In the genomic region with DNA sequence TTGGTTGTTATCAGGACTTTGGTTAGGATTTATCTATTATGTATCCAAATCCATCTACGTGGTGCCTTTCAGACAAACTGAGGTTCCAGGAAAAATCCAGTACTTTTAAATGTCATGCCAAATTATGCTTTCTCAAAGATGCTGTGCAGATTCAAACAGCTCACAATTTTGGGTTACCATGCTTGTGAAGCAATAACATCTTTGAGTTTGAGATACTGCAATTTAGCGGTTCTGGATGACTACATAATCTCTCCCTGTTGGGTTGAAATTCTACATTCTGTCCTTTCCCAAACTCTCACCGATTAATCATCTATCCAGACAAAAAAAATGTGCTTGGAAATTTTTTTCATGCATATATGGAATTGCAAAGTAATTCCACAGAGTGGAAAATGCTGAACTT, we compare ENCODE assay signal across 18 cellular contexts. TPM values are rescaled to one million over a fixed set of nuclear protein-coding genes. Genes with fewer than 3 reads are reported as not detected.
"Had no signal": no experiment of that assay in that cellular context is flagged by ENCODE, and none has a peak within 500 bp of the region (broad histone marks: within the 10 kb centered on the region; RNA-seq: fewer than 3 reads in every experiment).

No MANE protein-coding gene starts in this region.

- H3K4me3 Mint-ChIP-seq: activated CD4-positive, alpha-beta T cell treated with anti-CD3 and anti-CD28 coated beads for 36 hours; activated CD8-positive, alpha-beta T cell treated with anti-CD3 and anti-CD28 coated beads for 36 hours; activated naive CD8-positive, alpha-beta T cell treated with anti-CD3 and anti-CD28 coated beads, Interleukin-2, amount 10 ng/mL, durations not matched to agents 7 days and 5 days; activated T-cell treated with anti-CD3 and anti-CD28 coated beads, Interleukin-2, amount 50 U/mL, for 72 hours; natural killer cell treated with Interleukin-12 subunit alpha and Interleukin-12 subunit beta and Interleukin-15 and Interleukin-18, amount 100 ng/mL, for 72 hours; stimulated activated memory B cell treated with anti-CD40 and anti-IgM and Interleukin-4, amounts not matched to agents 10 μg/mL and 1 μg/mL and 100 μg/mL, for 72 hours; T-cell had no signal

- H3K27me3 ChIP-seq: SJSA1 had no signal

- H3K4me3 ChIP-seq: SJSA1, skin epidermis, upper lobe of left lung had no signal

- H3K27ac Mint-ChIP-seq: activated CD4-positive, alpha-beta T cell treated with anti-CD3 and anti-CD28 coated beads for 36 hours; activated CD8-positive, alpha-beta T cell treated with anti-CD3 and anti-CD28 coated beads for 36 hours; activated naive CD8-positive, alpha-beta T cell treated with anti-CD3 and anti-CD28 coated beads, Interleukin-2, amount 10 ng/mL, durations not matched to agents 7 days and 5 days; activated T-cell treated with anti-CD3 and anti-CD28 coated beads, Interleukin-2, amount 50 U/mL, for 72 hours; natural killer cell treated with Interleukin-12 subunit alpha and Interleukin-12 subunit beta and Interleukin-15 and Interleukin-18, amount 100 ng/mL, for 72 hours; stimulated activated memory B cell treated with anti-CD40 and anti-IgM and Interleukin-4, amounts not matched to agents 10 μg/mL and 1 μg/mL and 100 μg/mL, for 72 hours; T-cell had no signal

- H3K27ac ChIP-seq: SJSA1, skin epidermis, WERI-Rb-1 had no signal

- H3K9me3 Mint-ChIP-seq: activated CD8-positive, alpha-beta T cell treated with anti-CD3 and anti-CD28 coated beads for 36 hours; activated naive CD8-positive, alpha-beta T cell treated with anti-CD3 and anti-CD28 coated beads, Interleukin-2, amount 10 ng/mL, durations not matched to agents 7 days and 5 days; activated T-cell treated with anti-CD3 and anti-CD28 coated beads, Interleukin-2, amount 50 U/mL, for 72 hours; natural killer cell treated with Interleukin-12 subunit alpha and Interleukin-12 subunit beta and Interleukin-15 and Interleukin-18, amount 100 ng/mL, for 72 hours; T-cell had no signal

- H3K9me3 ChIP-seq: SJSA1, upper lobe of left lung had no signal

- DNase-seq: activated CD4-positive, alpha-beta T cell treated with anti-CD3 and anti-CD28 coated beads for 36 hours; activated CD8-positive, alpha-beta memory T cell treated with anti-CD3 and anti-CD28 coated beads, Interleukin-2, amount 50 U/mL, for 4 hours; activated CD8-positive, alpha-beta T cell treated with anti-CD3 and anti-CD28 coated beads for 36 hours; activated gamma-delta T cell treated with Interleukin-2 at 50 U/mL for 16 hours; activated naive CD8-positive, alpha-beta T cell treated with anti-CD3 and anti-CD28 coated beads, Interleukin-2, amount 10 ng/mL, durations not matched to agents 7 days and 5 days; activated T-cell treated with anti-CD3 and anti-CD28 coated beads, Interleukin-2, amount 50 U/mL, for 72 hours; caudate nucleus; cortex of kidney; effector memory CD4-positive, alpha-beta T cell; left colon; substantia nigra; T-cell; upper lobe of left lung; WERI-Rb-1 had no signal

- ATAC-seq: activated CD4-positive, alpha-beta T cell treated with anti-CD3 and anti-CD28 coated beads for 36 hours; activated CD8-positive, alpha-beta T cell treated with anti-CD3 and anti-CD28 coated beads for 36 hours; activated T-cell treated with anti-CD3 and anti-CD28 coated beads, Interleukin-2, amount 50 U/mL, for 72 hours; left colon; natural killer cell treated with Interleukin-12 subunit alpha and Interleukin-12 subunit beta and Interleukin-15 and Interleukin-18, amount 100 ng/mL, for 72 hours; stimulated activated memory B cell treated with anti-CD40 and anti-IgM and Interleukin-4, amounts not matched to agents 10 μg/mL and 1 μg/mL and 100 μg/mL, for 72 hours; T-cell had no signal

- H3K36me3 Mint-ChIP-seq: activated naive CD8-positive, alpha-beta T cell treated with anti-CD3 and anti-CD28 coated beads, Interleukin-2, amount 10 ng/mL, durations not matched to agents 7 days and 5 days; natural killer cell treated with Interleukin-12 subunit alpha and Interleukin-12 subunit beta and Interleukin-15 and Interleukin-18, amount 100 ng/mL, for 72 hours; stimulated activated memory B cell treated with anti-CD40 and anti-IgM and Interleukin-4, amounts not matched to agents 10 μg/mL and 1 μg/mL and 100 μg/mL, for 72 hours; T-cell had no signal

RNA-seq across cellular contexts. Expression of a gene that starts 3.5 kb away (rescaled TPM):
- total RNA-seq: activated naive CD8-positive, alpha-beta T cell treated with anti-CD3 and anti-CD28 coated beads, Interleukin-2, amount 10 ng/mL, durations not matched to agents 7 days and 5 days had no signal
